Comparison of ENCODE assay signal across 19 cellular contexts in the genomic region with DNA sequence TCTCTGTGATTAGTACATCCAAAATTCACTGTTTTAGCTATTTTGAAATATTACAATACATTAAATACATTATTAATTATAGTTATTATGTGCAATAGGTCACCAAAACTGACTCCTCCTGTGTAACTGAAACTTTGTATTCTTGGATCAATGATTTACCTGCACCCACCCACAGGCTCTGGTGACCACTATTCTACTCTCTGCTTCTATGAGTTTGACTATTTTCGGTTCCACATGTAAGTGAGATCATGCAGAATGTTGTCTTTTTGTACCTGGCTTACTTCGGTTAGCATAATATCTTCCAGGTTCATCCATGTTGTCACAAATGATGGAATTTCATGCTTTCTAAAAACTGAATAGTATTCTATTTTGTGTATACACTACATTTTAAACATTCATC. TPM values are rescaled to one million over a fixed set of nuclear protein-coding genes. Genes with fewer than 3 reads are reported as not detected.
A peak's percentile ranks its signal among the peaks of the same experiment; 100 is the strongest.
DNase-seq lines count a peak whose midpoint lies in the region; ATAC-seq and TF ChIP-seq lines count a peak whose summit lies in the region.
"Had no signal": no experiment of that assay in that cellular context is flagged by ENCODE, and none has a peak within 500 bp of the region (broad histone marks: within the 10 kb centered on the region; RNA-seq: fewer than 3 reads in every experiment).

No MANE protein-coding gene starts in this region.

- no peaks in the 10 kb centered on the region for H3F3A ChIP-seq in PC-9 (ENCODE audit: insufficient read depth, low read depth)

- no peak overlapping the region for H3K27ac Mint-ChIP-seq in activated naive CD4-positive, alpha-beta T cell treated with anti-CD3 and anti-CD28 coated beads, Interleukin-2, amount 50 U/mL, for 72 hours
- H3K27ac Mint-ChIP-seq in endothelial cell (ENCODE audit: unreplicated experiment) = no peak overlapping the region
- H3K27ac Mint-ChIP-seq in activated naive CD8-positive, alpha-beta T cell treated with anti-CD3 and anti-CD28 coated beads, Interleukin-2, amount 50 U/mL, for 24 hours = no peak overlapping the region
- H3K27ac Mint-ChIP-seq: activated CD4-positive, alpha-beta T cell treated with anti-CD3 and anti-CD28 coated beads for 36 hours; CD14-positive monocyte; T-cell had no signal

- CTCF ChIA-PET in PC-9 (lab: Charles Lee) = no interaction called here

- H3K27me3 Mint-ChIP-seq in endothelial cell (ENCODE audit: unreplicated experiment) = no peaks in the 10 kb centered on the region
- peaks cover 10% of the 10 kb centered on the region for H3K27me3 Mint-ChIP-seq in activated naive CD8-positive, alpha-beta T cell treated with anti-CD3 and anti-CD28 coated beads, Interleukin-2, amount 50 U/mL, for 24 hours

- H3K36me3 ChIP-seq in OCI-LY3 (replicated peaks; ENCODE audit: low read depth, low read length) (no peaks in the 10 kb centered on the region), PC-9 (ENCODE audit: low read depth) (no peaks in the 10 kb centered on the region)
- H3K36me3 ChIP-seq: prostate gland had no signal

- H3K36me3 Mint-ChIP-seq in activated naive CD4-positive, alpha-beta T cell treated with anti-CD3 and anti-CD28 coated beads, Interleukin-2, amount 50 U/mL, for 72 hours = no peaks in the 10 kb centered on the region
- H3K36me3 Mint-ChIP-seq in endothelial cell (ENCODE audit: low read depth, unreplicated experiment) = no peaks in the 10 kb centered on the region
- no peaks in the 10 kb centered on the region for H3K36me3 Mint-ChIP-seq in activated naive CD8-positive, alpha-beta T cell treated with anti-CD3 and anti-CD28 coated beads, Interleukin-2, amount 50 U/mL, for 24 hours (ENCODE audit: low read depth)
- H3K36me3 Mint-ChIP-seq: CD14-positive monocyte, T-cell had no signal

- H3K4me1 ChIP-seq in OCI-LY3 (ENCODE audit: low read length) (peaks cover 9% of the 10 kb centered on the region), PC-9 (replicated peaks; ENCODE audit: insufficient read depth) (no peaks in the 10 kb centered on the region)
- H3K4me1 ChIP-seq: prostate gland had no signal

- H4K20me1 ChIP-seq in OCI-LY3 (ENCODE audit: insufficient read depth, low read length) (no peaks in the 10 kb centered on the region), PC-9 (ENCODE audit: insufficient read depth) (no peaks in the 10 kb centered on the region)

- H3K4me1 Mint-ChIP-seq in endothelial cell (ENCODE audit: unreplicated experiment) = no peaks in the 10 kb centered on the region
- H3K4me1 Mint-ChIP-seq in activated naive CD8-positive, alpha-beta T cell treated with anti-CD3 and anti-CD28 coated beads, Interleukin-2, amount 50 U/mL, for 24 hours = no peaks in the 10 kb centered on the region
- H3K4me1 Mint-ChIP-seq: activated CD4-positive, alpha-beta T cell treated with anti-CD3 and anti-CD28 coated beads for 36 hours; CD14-positive monocyte; T-cell had no signal

- BruUV-seq in PC-9 (replicated peaks; lab: Mats Ljungman, UMichigan) = no TSS peak

- DNase-seq in activated naive CD4-positive, alpha-beta T cell treated with anti-CD3 and anti-CD28 coated beads, Interleukin-2, amount 50 U/mL, for 72 hours (ENCODE audit: low spot score in 2 of 2) = no peak
- DNase-seq in PC-9 (no peak), endothelial cell (ENCODE audit: low spot score) (no peak)
- DNase-seq in activated naive CD8-positive, alpha-beta T cell treated with anti-CD3 and anti-CD28 coated beads, Interleukin-2, amount 50 U/mL, for 24 hours = no peak
- DNase-seq: activated CD4-positive, alpha-beta T cell treated with anti-CD3 and anti-CD28 coated beads for 36 hours; foreskin melanocyte; GF-D8; HCEC 1CT; mucosa of descending colon; NCI-H2029; substantia nigra; T-cell had no signal

- H3K4me2 ChIP-seq in OCI-LY3 (ENCODE audit: low read length) (peak overlapping the region; percentile 33), PC-9 (no peak overlapping the region)
- H3K4me2 ChIP-seq: KMS-11 had no signal

- no peak overlapping the region for H3K4me3 Mint-ChIP-seq in endothelial cell (ENCODE audit: unreplicated experiment)
- H3K4me3 Mint-ChIP-seq in activated naive CD8-positive, alpha-beta T cell treated with anti-CD3 and anti-CD28 coated beads, Interleukin-2, amount 50 U/mL, for 24 hours = no peak overlapping the region
- H3K4me3 Mint-ChIP-seq: activated CD4-positive, alpha-beta T cell treated with anti-CD3 and anti-CD28 coated beads for 36 hours; CD14-positive monocyte; T-cell had no signal

- H3K4me3 ChIP-seq in OCI-LY3 (ENCODE audit: low read length) (no peak overlapping the region), PC-9 (no peak overlapping the region)
- H3K4me3 ChIP-seq: mucosa of descending colon, prostate gland had no signal

- POLR2A ChIA-PET in PC-9 (lab: Charles Lee; ENCODE audit: unreplicated experiment) = no interaction called here

- no peaks in the 10 kb centered on the region for H3K27me3 ChIP-seq in OCI-LY3 (ENCODE audit: low read depth, low read length)
- no peaks in the 10 kb centered on the region for H3K27me3 ChIP-seq in PC-9 (ENCODE audit: insufficient read depth, low read depth)

- H3K9me2 ChIP-seq in PC-9 (ENCODE audit: insufficient read depth) = no peaks in the 10 kb centered on the region

- no peak overlapping the region for H3K9ac ChIP-seq in OCI-LY3 (ENCODE audit: low read length)
- H3K9ac ChIP-seq: KMS-11 had no signal

- no peak overlapping the region for H2AFZ ChIP-seq in OCI-LY3 (ENCODE audit: low read depth, low read length)
- no peak overlapping the region for H2AFZ ChIP-seq in PC-9

- H3K27ac ChIP-seq in OCI-LY3 (ENCODE audit: low read length) (no peak overlapping the region), PC-9 (no peak overlapping the region)
- H3K27ac ChIP-seq: KMS-11, prostate gland had no signal

- H3K79me2 ChIP-seq in OCI-LY3 (ENCODE audit: low read length) (no peaks in the 10 kb centered on the region), PC-9 (ENCODE audit: low read depth) (no peaks in the 10 kb centered on the region)

- intact Hi-C loops in PC-9 (cut with micrococcal nuclease; ENCODE audit: unreplicated experiment) = no loop called here

- H3K9me3 Mint-ChIP-seq in activated naive CD4-positive, alpha-beta T cell treated with anti-CD3 and anti-CD28 coated beads, Interleukin-2, amount 50 U/mL, for 72 hours = no peaks in the 10 kb centered on the region
- H3K9me3 Mint-ChIP-seq in endothelial cell (ENCODE audit: unreplicated experiment) = no peaks in the 10 kb centered on the region
- no peaks in the 10 kb centered on the region for H3K9me3 Mint-ChIP-seq in activated naive CD8-positive, alpha-beta T cell treated with anti-CD3 and anti-CD28 coated beads, Interleukin-2, amount 50 U/mL, for 24 hours
- H3K9me3 Mint-ChIP-seq: T-cell had no signal

- H3K9me3 ChIP-seq in OCI-LY3 (ENCODE audit: insufficient read depth, low read length) (no peaks in the 10 kb centered on the region), PC-9 (ENCODE audit: insufficient read depth, low read depth) (peaks cover 6% of the 10 kb centered on the region; the same call in 1 of the 2 replicates)
- H3K9me3 ChIP-seq: mucosa of descending colon, prostate gland had no signal

- TF ChIP-seq CTCF in OCI-LY3 (IDR thresholded peaks at IDR 0.05; ENCODE audit: low read depth, low read length) (no peak), PC-9 (conservative IDR thresholded peaks at IDR 0.05) (no peak), endothelial cell (IDR thresholded peaks at IDR 0.05; ENCODE audit: unreplicated experiment) (no peak)

- ATAC-seq in GM19035 (IDR thresholded peaks at IDR 0.05; ENCODE audit: unreplicated experiment) (peak; percentile 89), GM21619 (IDR thresholded peaks at IDR 0.05; ENCODE audit: unreplicated experiment) (peak; percentile 98), HG03060 (IDR thresholded peaks at IDR 0.05; ENCODE audit: low read depth, unreplicated experiment) (peak; percentile 92)
- ATAC-seq in activated naive CD4-positive, alpha-beta T cell treated with anti-CD3 and anti-CD28 coated beads, Interleukin-2, amount 50 U/mL, for 72 hours = no peak
- ATAC-seq in activated naive CD8-positive, alpha-beta T cell treated with anti-CD3 and anti-CD28 coated beads, Interleukin-2, amount 50 U/mL, for 24 hours = no peak
- ATAC-seq: activated CD4-positive, alpha-beta T cell treated with anti-CD3 and anti-CD28 coated beads for 36 hours; mucosa of descending colon; T-cell had no signal

RNA-seq across cellular contexts. Expression of a gene that starts 43.8 kb away (rescaled TPM):
- total RNA-seq in activated naive CD4-positive, alpha-beta T cell treated with anti-CD3 and anti-CD28 coated beads, Interleukin-2, amount 50 U/mL, for 72 hours = not detected
- total RNA-seq in PC-9 (2021) = not detected in 2 replicates
- not detected for total RNA-seq in endothelial cell (ENCODE audit: unreplicated experiment)
- total RNA-seq: activated CD4-positive, alpha-beta T cell treated with anti-CD3 and anti-CD28 coated beads for 36 hours; mucosa of descending colon; prostate gland had no signal

Comparison
In these comparisons a context has a peak if more than half of its experiments do, and no peak if none do; other contexts are left out.
1. ATAC-seq: peak in GM19035 (single experiment), GM21619 (single experiment) and HG03060 (single experiment); none in activated naive CD4-positive, alpha-beta T cell treated with anti-CD3 and anti-CD28 coated beads, Interleukin-2, amount 50 U/mL, for 72 hours (0 of 2) and activated naive CD8-positive, alpha-beta T cell treated with anti-CD3 and anti-CD28 coated beads, Interleukin-2, amount 50 U/mL, for 24 hours (single experiment).